Comparison of ENCODE assay signal across 9 cellular contexts in the genomic region with DNA sequence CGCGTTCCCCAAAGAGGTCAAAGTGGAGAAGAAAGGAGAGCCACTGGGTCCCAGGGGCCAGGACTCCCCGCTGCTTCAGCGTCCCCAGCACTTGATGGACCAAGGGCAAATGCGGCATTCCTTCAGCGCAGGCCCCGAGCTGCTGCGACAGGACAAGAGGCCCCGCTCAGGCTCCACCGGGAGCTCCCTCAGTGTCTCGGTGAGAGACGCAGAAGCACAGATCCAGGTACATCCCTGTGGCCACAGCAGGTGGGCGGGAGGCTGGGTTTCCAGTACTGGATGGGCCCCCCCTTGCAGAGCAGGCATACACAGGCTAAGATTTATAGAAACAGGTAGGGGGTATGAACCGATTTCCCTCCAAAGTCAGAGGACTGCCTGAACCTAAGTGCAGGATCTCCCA. TPM values are rescaled to one million over a fixed set of nuclear protein-coding genes. Genes with fewer than 3 reads are reported as not detected.
"Had no signal": no experiment of that assay in that cellular context is flagged by ENCODE, and none has a peak within 500 bp of the region (broad histone marks: within the 10 kb centered on the region; RNA-seq: fewer than 3 reads in every experiment).

No MANE protein-coding gene starts in this region.

- H3K4me3 ChIP-seq: GM12878 had no signal

- DNase-seq: GDM1, GF-D8 had no signal

- FAIRE-seq: G401.6, GM12878, GM12891, GM12892, GM18507, GM19239 had no signal

RNA-seq across cellular contexts. Expression of gene SMIM28, which starts 42.7 kb away (rescaled TPM):
- total RNA-seq: G401, GM12878 had no signal
- polyA plus RNA-seq: GM12878 had no signal
